In genomic region chr12:2364566-2365165, GRCh38 we compare ENCODE assay signal across 26 cellular contexts.
DNase-seq lines count a peak whose midpoint lies in the region; FAIRE-seq and TF ChIP-seq lines count a peak whose summit lies in the region.
"Had no signal": no experiment of that assay in that cellular context is flagged by ENCODE, and none has a peak within 500 bp of the region (broad histone marks: within the 10 kb centered on the region; RNA-seq: fewer than 3 reads in every experiment).

No MANE protein-coding gene starts in this region.

- H3K4me3 Mint-ChIP-seq in activated CD4-positive, alpha-beta T cell treated with anti-CD3 and anti-CD28 coated beads, Interleukin-2, amount 10 ng/mL, durations not matched to agents 7 days and 5 days = no peak overlapping the region
- H3K4me3 Mint-ChIP-seq in endodermal cell = no peak overlapping the region
- H3K4me3 Mint-ChIP-seq: activated CD8-positive, alpha-beta T cell treated with anti-CD3 and anti-CD28 coated beads for 36 hours; activated naive CD8-positive, alpha-beta T cell; activated T-cell treated with anti-CD3 and anti-CD28 coated beads, Interleukin-2, amount 50 U/mL, for 24 hours; stimulated activated memory B cell treated with anti-CD40 and anti-IgM and Interleukin-4, amounts not matched to agents 10 μg/mL and 1 μg/mL and 100 μg/mL, for 72 hours had no signal

- no peaks in the 10 kb centered on the region for H4K20me1 ChIP-seq in smooth muscle cell (ENCODE audit: low read depth)
- H4K20me1 ChIP-seq: BLaER1 treated with 17β-estradiol and CSF1 and Interleukin-3, amounts not matched to agents 10 nM and 100 nM had no signal

- TF ChIP-seq CTCF in endodermal cell (conservative IDR thresholded peaks at IDR 0.05) (peak; percentile 74), smooth muscle cell (IDR thresholded peaks at IDR 0.05; ENCODE audit: borderline replicate concordance, insufficient read depth, poor library complexity, severe bottlenecking) (no peak)

- no peaks in the 10 kb centered on the region for H3K4me1 ChIP-seq in endodermal cell (ENCODE audit: control insufficient read depth, insufficient read depth, low read length)
- peaks cover 8% of the 10 kb centered on the region for H3K4me1 ChIP-seq in smooth muscle cell (ENCODE audit: low read depth)

- H3K27ac ChIP-seq in endodermal cell (ENCODE audit: low read depth, low read length) = no peak overlapping the region
- peak overlapping the region; percentile 39 for H3K27ac ChIP-seq in smooth muscle cell (ENCODE audit: low read depth)
- H3K27ac ChIP-seq: BLaER1 treated with 17β-estradiol and CSF1 and Interleukin-3, amounts not matched to agents 10 nM and 100 nM; brain microvascular endothelial cell; right atrium auricular region; tibial artery; VCaP had no signal

- H3K9ac ChIP-seq in endodermal cell (ENCODE audit: extremely low read depth, low read length, poor library complexity, severe bottlenecking) (no peak overlapping the region), smooth muscle cell (ENCODE audit: low read depth) (no peak overlapping the region)
- H3K9ac ChIP-seq: BLaER1 treated with 17β-estradiol and CSF1 and Interleukin-3, amounts not matched to agents 10 nM and 100 nM had no signal

- H3K4me1 Mint-ChIP-seq in activated CD4-positive, alpha-beta T cell treated with anti-CD3 and anti-CD28 coated beads, Interleukin-2, amount 10 ng/mL, durations not matched to agents 7 days and 5 days = peaks cover 29% of the 10 kb centered on the region
- no peaks in the 10 kb centered on the region for H3K4me1 Mint-ChIP-seq in endodermal cell

- H3K9me3 ChIP-seq in endodermal cell (ENCODE audit: control insufficient read depth, low read length) (peaks cover 10% of the 10 kb centered on the region), smooth muscle cell (replicated peaks; ENCODE audit: low read depth) (no peaks in the 10 kb centered on the region)
- H3K9me3 ChIP-seq: right atrium auricular region, tibial artery had no signal

- no peaks in the 10 kb centered on the region for H3K79me2 ChIP-seq in smooth muscle cell (ENCODE audit: low read depth)

- no peaks in the 10 kb centered on the region for H3K9me3 Mint-ChIP-seq in activated CD4-positive, alpha-beta T cell treated with anti-CD3 and anti-CD28 coated beads, Interleukin-2, amount 10 ng/mL, durations not matched to agents 7 days and 5 days
- H3K9me3 Mint-ChIP-seq in endodermal cell = peaks cover 13% of the 10 kb centered on the region
- H3K9me3 Mint-ChIP-seq: activated CD8-positive, alpha-beta T cell treated with anti-CD3 and anti-CD28 coated beads for 36 hours; activated T-cell treated with anti-CD3 and anti-CD28 coated beads, Interleukin-2, amount 50 U/mL, for 24 hours had no signal

- H3F3A ChIP-seq in smooth muscle cell (ENCODE audit: low read depth) = peaks cover under 1% of the 10 kb centered on the region

- H3K27ac Mint-ChIP-seq in activated CD4-positive, alpha-beta T cell treated with anti-CD3 and anti-CD28 coated beads, Interleukin-2, amount 10 ng/mL, durations not matched to agents 7 days and 5 days = peak overlapping the region; percentile 69
- H3K27ac Mint-ChIP-seq in endodermal cell = no peak overlapping the region
- H3K27ac Mint-ChIP-seq: activated CD8-positive, alpha-beta T cell treated with anti-CD3 and anti-CD28 coated beads for 36 hours; activated naive CD8-positive, alpha-beta T cell; activated T-cell treated with anti-CD3 and anti-CD28 coated beads, Interleukin-2, amount 50 U/mL, for 24 hours; stimulated activated memory B cell treated with anti-CD40 and anti-IgM and Interleukin-4, amounts not matched to agents 10 μg/mL and 1 μg/mL and 100 μg/mL, for 72 hours had no signal

- TF ChIP-seq POLR2A in GM12891 (IDR thresholded peaks at IDR 0.05; ENCODE audit: low read depth, low read length) = no peak

- peaks cover 9% of the 10 kb centered on the region for H3K27me3 Mint-ChIP-seq in activated CD4-positive, alpha-beta T cell treated with anti-CD3 and anti-CD28 coated beads, Interleukin-2, amount 10 ng/mL, durations not matched to agents 7 days and 5 days
- H3K27me3 Mint-ChIP-seq in endodermal cell (ENCODE audit: insufficient read depth) = no peaks in the 10 kb centered on the region

- DNase-seq in activated CD4-positive, alpha-beta T cell treated with anti-CD3 and anti-CD28 coated beads, Interleukin-2, amount 10 ng/mL, durations not matched to agents 7 days and 5 days = no peak
- no peak for DNase-seq in activated CD4-positive, alpha-beta T cell treated with anti-CD3 and anti-CD28 coated beads, Interleukin-2, amount 50 U/mL, for 1 hour
- peak; percentile 91 for DNase-seq in NOMO-1 treated with DMSO at 0.1 percent for 48 hours (lab: John Stamatoyannopoulos, UW; ENCODE audit: unreplicated experiment)
- peak; percentile 73 for DNase-seq in endodermal cell
- no peak for DNase-seq in smooth muscle cell (lab: John Stamatoyannopoulos, UW; ENCODE audit: unreplicated experiment)
- DNase-seq in GM12891 (ENCODE audit: insufficient read length, low spot score) = no peak
- DNase-seq in HuH-7 (ENCODE audit: low spot score) = no peak
- no peak for DNase-seq in RCC 7860 (ENCODE audit: low spot score)
- DNase-seq: activated CD8-positive, alpha-beta T cell treated with anti-CD3 and anti-CD28 coated beads for 36 hours; activated T-cell treated with anti-CD3 and anti-CD28 coated beads, Interleukin-2, amount 50 U/mL, for 24 hours; brain microvascular endothelial cell; DMS153; dorsolateral prefrontal cortex; erythroblast; NCI-H1436; NCI-H748 treated with DMSO at 0.1 percent for 48 hours; occipital lobe; stimulated activated CD4-positive, alpha-beta T cell treated with anti-CD3 and anti-CD28 coated beads, Interleukin-15, amount 100 ng/mL, for 24 hours; SW 1271; tibial artery had no signal

- FAIRE-seq in GM12891 (lab: Jason Lieb, UNC) = no peak
- no peak for FAIRE-seq in RCC 7860 (lab: Jason Lieb, UNC)
- FAIRE-seq: H54 had no signal

- H2AFZ ChIP-seq in smooth muscle cell (ENCODE audit: low read depth) = no peak overlapping the region

- H3K36me3 Mint-ChIP-seq in activated CD4-positive, alpha-beta T cell treated with anti-CD3 and anti-CD28 coated beads, Interleukin-2, amount 10 ng/mL, durations not matched to agents 7 days and 5 days (ENCODE audit: low read depth) = no peaks in the 10 kb centered on the region
- peaks cover 5% of the 10 kb centered on the region for H3K36me3 Mint-ChIP-seq in endodermal cell (ENCODE audit: low read depth)
- H3K36me3 Mint-ChIP-seq: stimulated activated memory B cell treated with anti-CD40 and anti-IgM and Interleukin-4, amounts not matched to agents 10 μg/mL and 1 μg/mL and 100 μg/mL, for 72 hours had no signal

- H3K4me2 ChIP-seq in smooth muscle cell = no peak overlapping the region

- WGBS in endodermal cell (ENCODE audit: insufficient coverage in 1 of 2, insufficient read length in 1 of 2), 2 experiments = 81 to 84% methylated on average over 11 to 12 of the region's 12 CpGs
- 68% methylated on average over 12 of the region's 12 CpGs for WGBS in smooth muscle cell (ENCODE audit: low lambda C conversion rate)

- POLR2A ChIA-PET in activated CD4-positive, alpha-beta T cell treated with anti-CD3 and anti-CD28 coated beads, Interleukin-2, amount 10 ng/mL, durations not matched to agents 7 days and 5 days (lab: Charles Lee) = no interaction called here

- no peaks in the 10 kb centered on the region for H3K36me3 ChIP-seq in endodermal cell (ENCODE audit: control insufficient read depth, insufficient read depth, low read length)
- no peaks in the 10 kb centered on the region for H3K36me3 ChIP-seq in smooth muscle cell (ENCODE audit: low read depth)
- H3K36me3 ChIP-seq: BLaER1 treated with 17β-estradiol and CSF1 and Interleukin-3, amounts not matched to agents 10 nM and 100 nM; brain microvascular endothelial cell; right atrium auricular region; tibial artery had no signal

- CTCF ChIA-PET in activated CD4-positive, alpha-beta T cell treated with anti-CD3 and anti-CD28 coated beads, Interleukin-2, amount 10 ng/mL, durations not matched to agents 7 days and 5 days (lab: Charles Lee) = no interaction called here

- H3K27me3 ChIP-seq in endodermal cell (ENCODE audit: control insufficient read depth, insufficient read depth, low read length, poor library complexity, severe bottlenecking) (no peaks in the 10 kb centered on the region), smooth muscle cell (ENCODE audit: low read depth) (no peaks in the 10 kb centered on the region)
- H3K27me3 ChIP-seq: BLaER1 treated with 17β-estradiol and CSF1 and Interleukin-3, amounts not matched to agents 10 nM and 100 nM; brain microvascular endothelial cell; dorsolateral prefrontal cortex; right atrium auricular region; tibial artery had no signal

- H3K4me3 ChIP-seq in endodermal cell (ENCODE audit: low read length) (no peak overlapping the region), smooth muscle cell (no peak overlapping the region)
- H3K4me3 ChIP-seq: BLaER1 treated with 17β-estradiol and CSF1 and Interleukin-3, amounts not matched to agents 10 nM and 100 nM; dorsolateral prefrontal cortex; right atrium auricular region; tibial artery had no signal

TF ChIP-seq in GM12891, 5 proteins besides CTCF, POLR2A, EP300 and RAD21:
- no peak for TF ChIP-seq POU2F2 (IDR thresholded peaks at IDR 0.05; ENCODE audit: low read depth, low read length)
- no peak for TF ChIP-seq PAX5 (IDR thresholded peaks at IDR 0.05; ENCODE audit: insufficient read depth, low read length, severe bottlenecking)
- no peak for TF ChIP-seq TAF1 (IDR thresholded peaks at IDR 0.05; ENCODE audit: low read depth, low read length)
- TF ChIP-seq POLR2AphosphoS5 (IDR thresholded peaks at IDR 0.05; ENCODE audit: low read depth, low read length) = no peak
- TF ChIP-seq SPI1 (IDR thresholded peaks at IDR 0.05; ENCODE audit: low read depth, low read length) = no peak

Comparison
In these comparisons a context has a peak if more than half of its experiments do, and no peak if none do; other contexts are left out.
1. DNase-seq: peak in NOMO-1 treated with DMSO at 0.1 percent for 48 hours (single experiment) and endodermal cell (single experiment); none in activated CD4-positive, alpha-beta T cell treated with anti-CD3 and anti-CD28 coated beads, Interleukin-2, amount 10 ng/mL, durations not matched to agents 7 days and 5 days (single experiment), activated CD4-positive, alpha-beta T cell treated with anti-CD3 and anti-CD28 coated beads, Interleukin-2, amount 50 U/mL, for 1 hour (single experiment), smooth muscle cell (single experiment), GM12891 (single experiment), HuH-7 (single experiment) and RCC 7860 (single experiment).